ENCODE assay signal across 1 cellular context in genomic region chr4:4637710-4638109, GRCh38.
TF ChIP-seq lines count a peak whose summit lies in the region.

No MANE protein-coding gene starts in this region.

TF ChIP-seq in GM12878, 131 proteins besides CTCF, POLR2A, EP300 and RAD21 (continued from another document):
- no peak for TF ChIP-seq SP1 (IDR thresholded peaks at IDR 0.05; ENCODE audit: low read depth, low read length)
- TF ChIP-seq ZZZ3 (IDR thresholded peaks at IDR 0.05; ENCODE audit: control insufficient read depth, insufficient read length, low read depth) = no peak
- no peak for TF ChIP-seq TAF1 (IDR thresholded peaks at IDR 0.05; ENCODE audit: borderline replicate concordance, low read depth, low read length)
- TF ChIP-seq LARP7 (IDR thresholded peaks at IDR 0.05) = no peak
- no peak for TF ChIP-seq PRDM15 (CRISPR knock-in tag; IDR thresholded peaks at IDR 0.05)
- TF ChIP-seq EGR1 (IDR thresholded peaks at IDR 0.05; ENCODE audit: borderline replicate concordance in 1 of 2, low read depth in 2 of 2, low read length in 2 of 2) = no peak
- no peak for TF ChIP-seq NR2C1 (IDR thresholded peaks at IDR 0.05)
- no peak for TF ChIP-seq SRF (IDR thresholded peaks at IDR 0.05; ENCODE audit: low read depth in 2 of 2, low read length in 2 of 2)
- TF ChIP-seq SPI1 (IDR thresholded peaks at IDR 0.05; ENCODE audit: borderline replicate concordance, insufficient read depth, low read depth, low read length) = no peak
- no peak for TF ChIP-seq KDM1A (IDR thresholded peaks at IDR 0.05; ENCODE audit: borderline replicate concordance)
- no peak for TF ChIP-seq ZBTB11 (CRISPR knock-in tag; IDR thresholded peaks at IDR 0.05)
- TF ChIP-seq JUNB (IDR thresholded peaks at IDR 0.05) = peak; percentile 82
- no peak for TF ChIP-seq IKZF2 (IDR thresholded peaks at IDR 0.05)
- TF ChIP-seq STAT3 (IDR thresholded peaks at IDR 0.05; ENCODE audit: low read depth, low read length) = no peak
- peak; percentile 84; the same call in 1 of the 2 replicates for TF ChIP-seq IRF4 (IDR thresholded peaks at IDR 0.05; ENCODE audit: low read depth, low read length)
- TF ChIP-seq TCF12 (IDR thresholded peaks at IDR 0.05; ENCODE audit: low read depth, low read length) = peak; percentile 61; the same call in 1 of the 2 replicates
